ENCODE assay signal across 11 cellular contexts in genomic region chrX:2894885-2895292, GRCh38. TPM values are rescaled to one million over a fixed set of nuclear protein-coding genes. Genes with fewer than 3 reads are reported as not detected.
A peak's percentile ranks its signal among the peaks of the same experiment; 100 is the strongest.
DNase-seq lines count a peak whose midpoint lies in the region; ATAC-seq, FAIRE-seq and TF ChIP-seq lines count a peak whose summit lies in the region.
"Had no signal": no experiment of that assay in that cellular context is flagged by ENCODE, and none has a peak within 500 bp of the region (broad histone marks: within the 10 kb centered on the region; RNA-seq: fewer than 3 reads in every experiment).

No MANE protein-coding gene starts in this region.

- H3K4me1 ChIP-seq in right cardiac atrium (ENCODE audit: control insufficient read depth, insufficient read depth, low read length): peaks cover 3% of the 10 kb centered on the region
- H3K4me1 ChIP-seq: right atrium auricular region had no signal

- H3K4me3 ChIP-seq in bronchial epithelial cell (ENCODE audit: low read depth, low read length): no peak overlapping the region
- H3K4me3 ChIP-seq in right cardiac atrium (ENCODE audit: low read length): no peak overlapping the region
- H3K4me3 ChIP-seq: right atrium auricular region had no signal

- H3K27me3 ChIP-seq in bronchial epithelial cell (ENCODE audit: control insufficient read depth, insufficient read depth, low read length) (no peaks in the 10 kb centered on the region), right cardiac atrium (ENCODE audit: control insufficient read depth, insufficient read depth) (no peaks in the 10 kb centered on the region)
- H3K27me3 ChIP-seq: right atrium auricular region had no signal

- H3K36me3 ChIP-seq in bronchial epithelial cell (ENCODE audit: control insufficient read depth, insufficient read depth, low read length): no peaks in the 10 kb centered on the region
- H3K36me3 ChIP-seq: right atrium auricular region had no signal

- ATAC-seq in right cardiac atrium: no peak

- no peaks in the 10 kb centered on the region for H3K9me3 ChIP-seq in right cardiac atrium (ENCODE audit: control insufficient read depth, low read length)
- H3K9me3 ChIP-seq: right atrium auricular region had no signal

- intact Hi-C loops in right cardiac atrium (cut with DNase I): no loop called here

- TF ChIP-seq CTCF in bronchial epithelial cell (IDR thresholded peaks at IDR 0.05; ENCODE audit: insufficient read depth, low read length, severe bottlenecking): no peak

- no peak overlapping the region for H3K27ac ChIP-seq in right cardiac atrium (ENCODE audit: low read length)
- H3K27ac ChIP-seq: right atrium auricular region had no signal

- peak; percentile 88 for FAIRE-seq in bronchial epithelial cell (lab: Jason Lieb, UNC)

- WGBS in right cardiac atrium: 44% methylated on average over 9 of the region's 9 CpGs

- DNase-seq in EH (ENCODE audit: low read depth) (peak; percentile 80), NCI-H2227 (lab: John Stamatoyannopoulos, UW; ENCODE audit: unreplicated experiment) (peak; percentile 54), bronchial epithelial cell (ENCODE audit: low read depth) (peak; percentile 33), renal cortical epithelial cell (ENCODE audit: low read depth) (peak; percentile 68), NAMALWA (ENCODE audit: low spot score) (no peak), SW 1271 (lab: John Stamatoyannopoulos, UW) (no peak), right cardiac atrium (no peak)
- DNase-seq in activated CD8-positive, alpha-beta memory T cell treated with anti-CD3 and anti-CD28 coated beads, Interleukin-2, amount 50 U/mL, for 4 hours: no peak
- DNase-seq: effector memory CD4-positive, alpha-beta T cell; NCI-H1694 treated with DMSO at 0.1 percent for 48 hours had no signal

RNA-seq across cellular contexts. Expression of gene ARSD, which starts 34.2 kb away (rescaled TPM):
- total RNA-seq in bronchial epithelial cell: 11.8 and 29.6 TPM in 2 replicates
- total RNA-seq in renal cortical epithelial cell: 36.6 and 108 TPM in 2 replicates
- total RNA-seq in right cardiac atrium: 10 to 100 TPM in 1 of 4 donors, 1 to 10 TPM in 3; 6.6 to 12.6 (median 7.6) TPM
- polyA plus RNA-seq in right cardiac atrium: 3.6 TPM

Comparison
In these comparisons a context has a peak if more than half of its experiments do, and no peak if none do; other contexts are left out.
1. DNase-seq: peak in EH (single experiment), NCI-H2227 (single experiment), bronchial epithelial cell (single experiment) and renal cortical epithelial cell (single experiment); none in NAMALWA (single experiment), SW 1271 (0 of 2), right cardiac atrium (0 of 3) and activated CD8-positive, alpha-beta memory T cell treated with anti-CD3 and anti-CD28 coated beads, Interleukin-2, amount 50 U/mL, for 4 hours (single experiment).